27 cellular contexts compared by ENCODE assay signal in the genomic region with DNA sequence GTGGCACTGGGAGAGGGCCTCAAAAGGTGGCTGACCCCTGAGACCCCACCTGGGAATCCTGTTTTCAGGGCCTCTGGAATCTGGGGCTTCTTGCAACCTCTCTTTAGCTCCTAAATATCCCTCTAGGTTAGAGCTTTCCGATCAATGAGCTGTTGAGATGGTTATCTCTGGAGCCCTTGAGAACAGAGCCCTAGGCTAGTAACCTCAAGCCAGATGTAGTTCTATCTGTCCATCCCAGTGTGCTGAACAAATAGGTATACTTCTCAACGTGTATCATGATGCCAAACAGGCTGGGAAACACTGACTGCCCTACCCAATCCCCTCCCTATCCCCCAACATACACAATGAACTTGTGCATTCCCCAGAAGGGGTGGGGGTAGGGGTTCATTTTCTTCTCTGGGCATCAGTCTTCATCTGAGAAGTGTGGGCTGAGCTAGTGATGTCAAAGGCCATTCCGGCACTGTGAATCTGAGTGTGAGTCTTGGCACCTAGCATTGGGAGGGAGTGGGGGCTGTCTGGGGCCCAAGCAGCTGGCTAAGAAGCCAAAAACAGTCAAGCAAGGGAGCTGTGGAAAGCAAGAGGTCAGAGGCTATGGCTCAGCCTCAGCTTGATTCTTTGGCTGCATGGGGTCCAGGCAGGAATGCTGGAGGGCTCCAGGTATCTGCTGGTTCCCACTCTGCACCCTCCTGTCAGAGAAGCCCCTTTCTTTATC. TPM values are rescaled to one million over a fixed set of nuclear protein-coding genes. Genes with fewer than 3 reads are reported as not detected.
DNase-seq lines count a peak whose midpoint lies in the region; ATAC-seq and TF ChIP-seq lines count a peak whose summit lies in the region.
"Had no signal": no experiment of that assay in that cellular context is flagged by ENCODE, and none has a peak within 500 bp of the region (broad histone marks: within the 10 kb centered on the region; RNA-seq: fewer than 3 reads in every experiment).

No MANE protein-coding gene starts in this region.

- H3K4me1 ChIP-seq in CD4-positive, CD25-positive, alpha-beta regulatory T cell (ENCODE audit: control insufficient read depth, insufficient read depth, low read length, poor library complexity, severe bottlenecking), result peaks cover 13% of the 10 kb centered on the region
- H3K4me1 ChIP-seq in foreskin keratinocyte, result peaks cover 2% of the 10 kb centered on the region
- H3K4me1 ChIP-seq: BE2C had no signal

- H3K27ac Mint-ChIP-seq in activated naive CD4-positive, alpha-beta T cell treated with anti-CD3 and anti-CD28 coated beads, Interleukin-2, amount 50 U/mL, for 24 hours, result peak overlapping the region; percentile 65
- H3K27ac Mint-ChIP-seq in CD4-positive, CD25-positive, alpha-beta regulatory T cell, result peak overlapping the region in 2 of 3 donors; percentile 41 to 83
- H3K27ac Mint-ChIP-seq in T-cell (peak overlapping the region; percentile 28 to 65), memory B cell (peak overlapping the region; percentile 78)
- H3K27ac Mint-ChIP-seq: activated CD4-positive, alpha-beta T cell treated with anti-CD3 and anti-CD28 coated beads, Interleukin-2, amount 10 ng/mL, durations not matched to agents 7 days and 5 days; activated CD8-positive, alpha-beta memory T cell treated with anti-CD3 and anti-CD28 coated beads, Interleukin-2, amount 10 ng/mL, durations not matched to agents 7 days and 5 days; activated T-cell treated with anti-CD3 and anti-CD28 coated beads, Interleukin-2, amount 50 U/mL, for 72 hours had no signal

- H3K27me3 Mint-ChIP-seq in activated naive CD4-positive, alpha-beta T cell treated with anti-CD3 and anti-CD28 coated beads, Interleukin-2, amount 50 U/mL, for 24 hours, result no peaks in the 10 kb centered on the region
- H3K27me3 Mint-ChIP-seq in CD4-positive, CD25-positive, alpha-beta regulatory T cell, result no peaks in the 10 kb centered on the region
- H3K27me3 Mint-ChIP-seq in T-cell (no peaks in the 10 kb centered on the region), memory B cell (no peaks in the 10 kb centered on the region)
- H3K27me3 Mint-ChIP-seq: activated CD4-positive, alpha-beta T cell treated with anti-CD3 and anti-CD28 coated beads, Interleukin-2, amount 10 ng/mL, durations not matched to agents 7 days and 5 days; activated CD8-positive, alpha-beta memory T cell treated with anti-CD3 and anti-CD28 coated beads, Interleukin-2, amount 10 ng/mL, durations not matched to agents 7 days and 5 days had no signal

- no peak for TF ChIP-seq CTCF in foreskin keratinocyte (conservative IDR thresholded peaks at IDR 0.05)

- ATAC-seq in CD4-positive, CD25-positive, alpha-beta regulatory T cell (ENCODE audit: low read depth in 2 of 2), result no peak
- ATAC-seq in T-cell (replicated peaks in 1 of 4) (no peak), memory B cell (ENCODE audit: low read depth) (no peak), foreskin keratinocyte (no peak), GM21367 (IDR thresholded peaks at IDR 0.05; ENCODE audit: unreplicated experiment) (no peak)
- ATAC-seq: activated CD8-positive, alpha-beta memory T cell treated with anti-CD3 and anti-CD28 coated beads, Interleukin-2, amount 10 ng/mL, durations not matched to agents 7 days and 5 days; activated T-cell treated with anti-CD3 and anti-CD28 coated beads, Interleukin-2, amount 50 U/mL, for 72 hours; right cardiac atrium had no signal

- peaks cover 35% of the 10 kb centered on the region for H3K36me3 ChIP-seq in CD4-positive, CD25-positive, alpha-beta regulatory T cell (ENCODE audit: control insufficient read depth, insufficient read depth, low read length)
- H3K36me3 ChIP-seq: BE2C had no signal

- peaks cover 0 to 9% of the 10 kb centered on the region in 2 experiments for H3K9me3 ChIP-seq in CD4-positive, CD25-positive, alpha-beta regulatory T cell (ENCODE audit: control insufficient read depth in 2 of 2, low read length in 2 of 2)
- H3K9me3 ChIP-seq: BE2C had no signal

- H3K27ac ChIP-seq in CD4-positive, CD25-positive, alpha-beta regulatory T cell (ENCODE audit: insufficient read depth, low read length, poor library complexity, severe bottlenecking), result no peak overlapping the region
- no peak overlapping the region for H3K27ac ChIP-seq in foreskin keratinocyte
- H3K27ac ChIP-seq: RWPE1, SK-N-MC, tibial nerve had no signal

- H3K4me1 Mint-ChIP-seq in activated naive CD4-positive, alpha-beta T cell treated with anti-CD3 and anti-CD28 coated beads, Interleukin-2, amount 50 U/mL, for 24 hours, result peaks cover 41% of the 10 kb centered on the region
- peaks cover 5 to 28% (median 18%) of the 10 kb centered on the region in 4 donors for H3K4me1 Mint-ChIP-seq in CD4-positive, CD25-positive, alpha-beta regulatory T cell
- H3K4me1 Mint-ChIP-seq in T-cell (peaks cover 21 to 67% (median 47%) of the 10 kb centered on the region in 3 donors), memory B cell (peaks cover 38% of the 10 kb centered on the region)
- H3K4me1 Mint-ChIP-seq: immature natural killer cell had no signal

- peaks cover 28% of the 10 kb centered on the region for H3K36me3 Mint-ChIP-seq in activated naive CD4-positive, alpha-beta T cell treated with anti-CD3 and anti-CD28 coated beads, Interleukin-2, amount 50 U/mL, for 24 hours
- H3K36me3 Mint-ChIP-seq in CD4-positive, CD25-positive, alpha-beta regulatory T cell, result peaks cover 27% of the 10 kb centered on the region
- H3K36me3 Mint-ChIP-seq in T-cell (peaks cover 41% of the 10 kb centered on the region), memory B cell (peaks cover 45% of the 10 kb centered on the region)
- H3K36me3 Mint-ChIP-seq: immature natural killer cell had no signal

- H3K4me3 Mint-ChIP-seq in activated naive CD4-positive, alpha-beta T cell treated with anti-CD3 and anti-CD28 coated beads, Interleukin-2, amount 50 U/mL, for 24 hours, result no peak overlapping the region
- peak overlapping the region in 1 of 4 donors; percentile 35 for H3K4me3 Mint-ChIP-seq in CD4-positive, CD25-positive, alpha-beta regulatory T cell
- no peak overlapping the region for H3K4me3 Mint-ChIP-seq in T-cell
- peak overlapping the region; percentile 17 for H3K4me3 Mint-ChIP-seq in memory B cell
- H3K4me3 Mint-ChIP-seq: activated CD4-positive, alpha-beta T cell treated with anti-CD3 and anti-CD28 coated beads, Interleukin-2, amount 10 ng/mL, durations not matched to agents 7 days and 5 days; activated CD8-positive, alpha-beta memory T cell treated with anti-CD3 and anti-CD28 coated beads, Interleukin-2, amount 10 ng/mL, durations not matched to agents 7 days and 5 days; activated T-cell treated with anti-CD3 and anti-CD28 coated beads, Interleukin-2, amount 50 U/mL, for 72 hours; immature natural killer cell had no signal

- no peaks in the 10 kb centered on the region for H3K9me3 Mint-ChIP-seq in activated naive CD4-positive, alpha-beta T cell treated with anti-CD3 and anti-CD28 coated beads, Interleukin-2, amount 50 U/mL, for 24 hours
- H3K9me3 Mint-ChIP-seq in CD4-positive, CD25-positive, alpha-beta regulatory T cell, result no peaks in the 10 kb centered on the region
- H3K9me3 Mint-ChIP-seq in T-cell (no peaks in the 10 kb centered on the region), memory B cell (no peaks in the 10 kb centered on the region)

- POLR2A ChIA-PET in T-cell (lab: Charles Lee), result no interaction called here

- CTCF ChIA-PET in T-cell (lab: Charles Lee), result interaction anchor here (0.6 to 1.5 kb wide), 2 partner anchors 34 to 520 kb away, joined by 3 to 4 read pairs; no protein-coding TSS in a partner anchor

- no peak for DNase-seq in activated naive CD4-positive, alpha-beta T cell treated with Interleukin-2 at 50 U/mL for 16 hours
- DNase-seq in CD4-positive, CD25-positive, alpha-beta regulatory T cell, result no peak
- no peak for DNase-seq in T-cell
- no peak for DNase-seq in memory B cell (ENCODE audit: low spot score in 2 of 2)
- DNase-seq in foreskin keratinocyte, result no peak
- DNase-seq in HK-2 (ENCODE audit: unreplicated experiment), result no peak
- DNase-seq: activated CD4-positive, alpha-beta T cell treated with anti-CD3 and anti-CD28 coated beads, Interleukin-2, amount 10 ng/mL, durations not matched to agents 7 days and 5 days; activated CD8-positive, alpha-beta memory T cell treated with anti-CD3 and anti-CD28 coated beads, Interleukin-2, amount 10 ng/mL, durations not matched to agents 7 days and 5 days; activated naive CD4-positive, alpha-beta T cell treated with anti-CD3 and anti-CD28 coated beads, Interleukin-2, amount 50 U/mL, for 16 hours; activated T-cell treated with anti-CD3 and anti-CD28 coated beads, Interleukin-2, amount 50 U/mL, for 72 hours; anterior cingulate cortex; BE2C; HCEC 1CT; immature natural killer cell; Kasumi-1; NCI-H1417 treated with DMSO at 0.1 percent for 48 hours; NCI-H2029 treated with DMSO at 0.1 percent for 48 hours; NCI-H524 treated with DMSO at 0.1 percent for 48 hours; OCI-M1; spleen; stimulated activated CD4-positive, alpha-beta T cell treated with anti-CD3 and anti-CD28 coated beads, Interleukin-2, amount 100 ng/mL, for 24 hours had no signal

- H3K27me3 ChIP-seq in CD4-positive, CD25-positive, alpha-beta regulatory T cell (ENCODE audit: control insufficient read depth, insufficient read depth, low read length), result no peaks in the 10 kb centered on the region
- H3K27me3 ChIP-seq in foreskin keratinocyte, result no peaks in the 10 kb centered on the region
- H3K27me3 ChIP-seq: BE2C, spleen, tibial nerve had no signal

- no peak overlapping the region for H3K4me3 ChIP-seq in CD4-positive, CD25-positive, alpha-beta regulatory T cell (ENCODE audit: low read depth, low read length)
- H3K4me3 ChIP-seq: SK-N-MC, spleen, tibial nerve had no signal

RNA-seq across cellular contexts. Expression of gene CD82, which starts 17.3 kb away (rescaled TPM):
- 132 TPM for total RNA-seq in CD4-positive, CD25-positive, alpha-beta regulatory T cell
- 100 to 1,000 TPM in 3 of 4 donors, 10 to 100 TPM in 1; 81.0 to 167 (median 118) TPM for polyA plus RNA-seq in CD4-positive, CD25-positive, alpha-beta regulatory T cell
- total RNA-seq in T-cell, result 10 to 100 TPM; 53.4 to 99.6 (median 69.0) TPM
- 91.8 and 97.5 TPM in 2 replicates for total RNA-seq in foreskin keratinocyte
- polyA plus RNA-seq in foreskin keratinocyte, result 207 and 211 TPM in 2 replicates
